ENCODE assay signal across 8 cellular contexts in the genomic region with DNA sequence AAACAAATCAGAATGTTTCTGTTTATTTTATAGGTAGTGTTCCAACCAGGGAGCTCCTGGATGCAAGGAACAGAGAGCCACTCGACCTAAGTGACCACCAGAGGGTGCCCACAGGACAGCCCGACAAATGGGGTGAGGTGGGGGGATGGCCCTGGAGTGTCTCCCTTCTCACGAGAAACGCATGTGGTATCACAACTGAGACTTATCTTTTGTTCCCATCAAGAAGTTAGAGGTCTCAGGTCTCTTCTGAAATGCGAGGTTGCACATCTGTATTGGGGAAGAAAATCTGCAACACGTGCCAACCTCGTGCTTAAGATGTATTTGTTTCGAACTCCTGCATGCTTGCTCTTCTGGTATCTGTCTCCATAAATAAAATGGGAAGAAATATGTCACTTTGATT.
DNase-seq lines count a peak whose midpoint lies in the region; ATAC-seq and TF ChIP-seq lines count a peak whose summit lies in the region.

No MANE protein-coding gene starts in this region.

- no peak overlapping the region for H3K9ac ChIP-seq in SK-N-SH

- intact Hi-C loops in stomach (cut with DNase I; ENCODE audit: low total_unique reads): no loop called here

- H3K4me1 ChIP-seq in SK-N-SH (ENCODE audit: control insufficient read depth in 1 of 2, insufficient read depth in 2 of 2, low read depth in 1 of 2, low read length in 1 of 2) (no peaks in the 10 kb centered on the region; a peak in 1 of 4 replicates), stomach (peaks cover 0 to 5% (median 0%) of the 10 kb centered on the region in 4 donors)

- H3K36me3 ChIP-seq in SK-N-SH (replicated peaks in 1 of 2; ENCODE audit: control insufficient read depth in 1 of 2, insufficient read depth in 2 of 2, low read length in 1 of 2): no peaks in the 10 kb centered on the region
- H3K36me3 ChIP-seq in stomach: no peaks in the 10 kb centered on the region

- DNase-seq in AG08396 (ENCODE audit: low spot score): peak; percentile 33
- peak; percentile 38 for DNase-seq in SK-N-SH
- peak; percentile 74 for DNase-seq in iPS-NIHi7 (ENCODE audit: extremely low spot score)
- DNase-seq in activated T-cell treated with anti-CD3 and anti-CD28 coated beads, Interleukin-2, amount 50 U/mL, for 1 hour: no peak
- no peak for DNase-seq in activated CD4-positive, alpha-beta T cell treated with anti-CD3 and anti-CD28 coated beads for 4 hours
- DNase-seq in stomach: no peak

- TF ChIP-seq POLR2A in stomach (IDR thresholded peaks at IDR 0.05): no peak

- H3K27me3 ChIP-seq in SK-N-SH (ENCODE audit: insufficient read depth) (no peaks in the 10 kb centered on the region), stomach (no peaks in the 10 kb centered on the region)

- ATAC-seq in GM21529 (IDR thresholded peaks at IDR 0.05; ENCODE audit: unreplicated experiment) (peak; percentile 57), esophagus mucosa (no peak)

- TF ChIP-seq EP300 in SK-N-SH (IDR thresholded peaks at IDR 0.05; ENCODE audit: borderline replicate concordance in 1 of 2, low read depth in 1 of 2, low read length in 1 of 2) (no peak), stomach (IDR thresholded peaks at IDR 0.05) (no peak)

- H3K9me2 ChIP-seq in SK-N-SH: no peaks in the 10 kb centered on the region

- peak; percentile 65 for TF ChIP-seq RAD21 in SK-N-SH (IDR thresholded peaks at IDR 0.05; ENCODE audit: low read length)

- CTCF ChIA-PET in SK-N-SH (lab: Yijun Ruan, JAX): interaction anchor here (0.6 to 2.1 kb wide), 24 partner anchors 16 to 463 kb away, joined by 3 to 25 read pairs (median 3); a partner anchor contains a TSS

- H3K4me3 ChIP-seq in SK-N-SH (ENCODE audit: low read depth in 2 of 2, low read length in 1 of 2) (no peak overlapping the region), stomach (no peak overlapping the region)

- H3K9me3 ChIP-seq in SK-N-SH (no peaks in the 10 kb centered on the region), stomach (no peaks in the 10 kb centered on the region)

- WGBS in SK-N-SH (ENCODE audit: low lambda C conversion rate): 24% methylated on average over 8 of the region's 8 CpGs
- WGBS in stomach, 5 donors: 30 to 44% (median 34%) methylated on average over 6 to 8 of the region's 8 CpGs

- POLR2A ChIA-PET in SK-N-SH (lab: Yijun Ruan, JAX): no interaction called here

- TF ChIP-seq CTCF in SK-N-SH (IDR thresholded peaks at IDR 0.05) (peak; percentile 62), stomach (IDR thresholded peaks at IDR 0.05) (peak in 1 of 7 experiments; percentile 15)

- H3F3A ChIP-seq in SK-N-SH (replicated peaks; ENCODE audit: insufficient read depth): no peaks in the 10 kb centered on the region

- no peaks in the 10 kb centered on the region for H4K20me1 ChIP-seq in SK-N-SH (ENCODE audit: insufficient read depth)

- no peaks in the 10 kb centered on the region for H3K79me2 ChIP-seq in SK-N-SH (ENCODE audit: insufficient read depth)

- H3K27ac ChIP-seq in SK-N-SH (ENCODE audit: low read depth in 2 of 2, low read length in 1 of 2) (no peak overlapping the region), stomach (no peak overlapping the region)

- H3K4me2 ChIP-seq in SK-N-SH: no peak overlapping the region

- H2AFZ ChIP-seq in SK-N-SH (ENCODE audit: low read depth): no peak overlapping the region

TF ChIP-seq in SK-N-SH, 30 proteins besides CTCF, POLR2A, EP300 and RAD21:
- TF ChIP-seq SMC3 (IDR thresholded peaks at IDR 0.05; ENCODE audit: low read depth, low read length) (peak; percentile 55), EZH2phosphoT487 (IDR thresholded peaks at IDR 0.05; ENCODE audit: borderline replicate concordance, low read depth) (no peak), YY1 (IDR thresholded peaks at IDR 0.05; ENCODE audit: low read depth) (no peak)

Comparison
In these comparisons a context has a peak if more than half of its experiments do, and no peak if none do; other contexts are left out.
1. DNase-seq: peak in AG08396 (single experiment), SK-N-SH (single experiment) and iPS-NIHi7 (single experiment); none in activated T-cell treated with anti-CD3 and anti-CD28 coated beads, Interleukin-2, amount 50 U/mL, for 1 hour (single experiment), activated CD4-positive, alpha-beta T cell treated with anti-CD3 and anti-CD28 coated beads for 4 hours (0 of 2) and stomach (single experiment).